20 cellular contexts compared by ENCODE assay signal in the genomic region with DNA sequence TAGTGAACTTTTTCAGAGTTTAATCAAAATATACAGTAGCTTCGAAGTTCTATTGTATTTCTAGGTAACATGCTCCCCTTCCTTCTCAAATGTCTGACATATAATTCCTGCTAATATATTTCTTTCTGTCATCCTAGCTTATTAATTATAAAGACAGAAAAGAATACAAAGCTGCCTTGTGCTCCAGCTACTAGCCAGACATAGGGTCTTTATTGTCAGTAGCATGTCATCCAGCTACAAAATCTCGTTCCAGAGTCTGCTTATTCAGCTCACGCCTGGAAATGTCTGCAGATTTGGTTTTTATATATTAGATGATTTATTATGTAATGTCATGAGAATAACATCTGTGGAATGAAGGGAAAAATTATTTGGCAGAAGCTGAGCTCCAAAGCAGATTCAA.
DNase-seq lines count a peak whose midpoint lies in the region; ATAC-seq and TF ChIP-seq lines count a peak whose summit lies in the region.
"Had no signal": no experiment of that assay in that cellular context is flagged by ENCODE, and none has a peak within 500 bp of the region (broad histone marks: within the 10 kb centered on the region; RNA-seq: fewer than 3 reads in every experiment).

No MANE protein-coding gene starts in this region.

- WGBS in SK-N-SH (ENCODE audit: low lambda C conversion rate) = 69% methylated on average over 3 of the region's 3 CpGs

- ATAC-seq in SK-N-SH treated with all-trans-retinoic acid at 6 μM for 48 hours (no peak), T-helper 17 cell (no peak)
- no peak for ATAC-seq in CD8-positive, alpha-beta T cell
- ATAC-seq: GM12878 had no signal

- no peak overlapping the region for H3K27ac ChIP-seq in SK-N-SH (ENCODE audit: low read depth in 2 of 2, low read length in 1 of 2)
- no peak overlapping the region for H3K27ac ChIP-seq in CD8-positive, alpha-beta T cell (ENCODE audit: low read depth, low read length)
- H3K27ac ChIP-seq: 22Rv1, BLaER1, GM23248 had no signal

- no peaks in the 10 kb centered on the region for H3K36me3 Mint-ChIP-seq in CD8-positive, alpha-beta T cell
- H3K36me3 Mint-ChIP-seq in T-helper 17 cell (ENCODE audit: low read depth) = no peaks in the 10 kb centered on the region
- H3K36me3 Mint-ChIP-seq: CD14-positive monocyte; CD4-positive, alpha-beta memory T cell had no signal

- H3K9me3 ChIP-seq in SK-N-SH (no peaks in the 10 kb centered on the region), T-helper 17 cell (ENCODE audit: control insufficient read depth, low read length, poor library complexity, severe bottlenecking) (no peaks in the 10 kb centered on the region)
- no peaks in the 10 kb centered on the region for H3K9me3 ChIP-seq in CD8-positive, alpha-beta T cell (ENCODE audit: low read length)
- H3K9me3 ChIP-seq: BLaER1, HAP-1 had no signal

- H3K27me3 ChIP-seq in SK-N-SH (ENCODE audit: insufficient read depth) = no peaks in the 10 kb centered on the region
- H3K27me3 ChIP-seq in CD8-positive, alpha-beta T cell (ENCODE audit: insufficient read depth, low read length) = no peaks in the 10 kb centered on the region
- H3K27me3 ChIP-seq: BLaER1 had no signal

- H3K4me1 ChIP-seq in SK-N-SH (ENCODE audit: control insufficient read depth in 1 of 2, insufficient read depth in 2 of 2, low read depth in 1 of 2, low read length in 1 of 2) = no peaks in the 10 kb centered on the region; a peak in 1 of 4 replicates
- H3K4me1 ChIP-seq in CD8-positive, alpha-beta T cell (ENCODE audit: insufficient read depth, low read length) = no peaks in the 10 kb centered on the region
- H3K4me1 ChIP-seq: BLaER1, HAP-1 had no signal

- no peak for TF ChIP-seq RAD21 in SK-N-SH (IDR thresholded peaks at IDR 0.05; ENCODE audit: low read length)

- no peak overlapping the region for H3K4me3 Mint-ChIP-seq in CD8-positive, alpha-beta T cell
- no peak overlapping the region for H3K4me3 Mint-ChIP-seq in T-helper 17 cell
- H3K4me3 Mint-ChIP-seq: CD14-positive monocyte; CD4-positive, alpha-beta memory T cell had no signal

- H3K27ac Mint-ChIP-seq in CD8-positive, alpha-beta T cell = no peak overlapping the region
- H3K27ac Mint-ChIP-seq in T-helper 17 cell = no peak overlapping the region
- H3K27ac Mint-ChIP-seq: CD14-positive monocyte; CD4-positive, alpha-beta memory T cell had no signal

- CTCF ChIA-PET in SK-N-SH (lab: Yijun Ruan, JAX) = interaction anchor here (0.6 kb wide), 1 partner anchor 1043 kb away, joined by 3 read pairs; no protein-coding TSS in a partner anchor
- CTCF ChIA-PET in CD8-positive, alpha-beta T cell (lab: Charles Lee) = no interaction called here

- POLR2A ChIA-PET in SK-N-SH (lab: Yijun Ruan, JAX) = interaction anchor here (0.7 kb wide), 1 partner anchor 107 kb away, joined by 3 read pairs; no protein-coding TSS in a partner anchor
- POLR2A ChIA-PET in CD8-positive, alpha-beta T cell (lab: Charles Lee) = no interaction called here

- no peak overlapping the region for H3K4me3 ChIP-seq in SK-N-SH (ENCODE audit: low read depth in 2 of 2, low read length in 1 of 2)
- no peak overlapping the region for H3K4me3 ChIP-seq in CD8-positive, alpha-beta T cell (ENCODE audit: low read depth, low read length)
- H3K4me3 ChIP-seq: BLaER1, GM12878, GM23248, HAP-1 had no signal

- no peaks in the 10 kb centered on the region for H3K27me3 Mint-ChIP-seq in CD8-positive, alpha-beta T cell (ENCODE audit: low read depth)
- no peaks in the 10 kb centered on the region for H3K27me3 Mint-ChIP-seq in T-helper 17 cell
- H3K27me3 Mint-ChIP-seq: CD4-positive, alpha-beta memory T cell had no signal

- peak overlapping the region; percentile 53; the same call in 1 of the 2 replicates for H2AFZ ChIP-seq in SK-N-SH (ENCODE audit: low read depth)
- H2AFZ ChIP-seq: GM23248 had no signal

- no peak for TF ChIP-seq CTCF in SK-N-SH (IDR thresholded peaks at IDR 0.05)
- no peak for TF ChIP-seq CTCF in CD8-positive, alpha-beta T cell (IDR thresholded peaks at IDR 0.05)

- peaks cover 16% of the 10 kb centered on the region for H3K9me3 Mint-ChIP-seq in CD8-positive, alpha-beta T cell

- H3K4me1 Mint-ChIP-seq in CD8-positive, alpha-beta T cell (ENCODE audit: low read depth) = no peaks in the 10 kb centered on the region
- no peaks in the 10 kb centered on the region for H3K4me1 Mint-ChIP-seq in T-helper 17 cell
- H3K4me1 Mint-ChIP-seq: CD14-positive monocyte; CD4-positive, alpha-beta memory T cell had no signal

- H4K20me1 ChIP-seq in SK-N-SH (ENCODE audit: insufficient read depth) = no peaks in the 10 kb centered on the region
- H4K20me1 ChIP-seq: BLaER1 had no signal

- no peak for TF ChIP-seq EP300 in SK-N-SH (IDR thresholded peaks at IDR 0.05; ENCODE audit: borderline replicate concordance in 1 of 2, low read depth in 1 of 2, low read length in 1 of 2)

- H3K36me3 ChIP-seq in SK-N-SH (replicated peaks in 1 of 2; ENCODE audit: control insufficient read depth in 1 of 2, insufficient read depth in 2 of 2, low read length in 1 of 2) = no peaks in the 10 kb centered on the region
- H3K36me3 ChIP-seq in CD8-positive, alpha-beta T cell (ENCODE audit: insufficient read depth, low read length) = no peaks in the 10 kb centered on the region
- H3K36me3 ChIP-seq: BLaER1, HAP-1 had no signal

- no peak overlapping the region for H3K9ac ChIP-seq in SK-N-SH
- H3K9ac ChIP-seq: BLaER1, GM23248 had no signal

- DNase-seq in SK-N-SH (no peak), RPMI7951 (ENCODE audit: low read depth) (peak; percentile 32), globus pallidus (ENCODE audit: low spot score) (peak; percentile 5), NCI-H526 treated with DMSO at 0.1 percent for 48 hours (lab: John Stamatoyannopoulos, UW) (no peak), T-helper 17 cell (no peak), NCI-H510A (lab: John Stamatoyannopoulos, UW) (no peak)
- no peak for DNase-seq in CD8-positive, alpha-beta T cell
- DNase-seq: CD4-positive, alpha-beta memory T cell; COR-L47; DMS 273 treated with DMSO at 0.1 percent for 48 hours; DMS53; DND-41; EL; GM23248 had no signal

- H3K4me2 ChIP-seq in SK-N-SH = no peak overlapping the region
- H3K4me2 ChIP-seq: BLaER1 had no signal

- H3K9me2 ChIP-seq in SK-N-SH = no peaks in the 10 kb centered on the region; the same call in 1 of the 2 replicates

- H3F3A ChIP-seq in SK-N-SH (replicated peaks; ENCODE audit: insufficient read depth) = no peaks in the 10 kb centered on the region

- intact Hi-C loops in CD8-positive, alpha-beta T cell (cut with DNase I, micrococcal nuclease) = no loop called here

- H3K79me2 ChIP-seq in SK-N-SH (ENCODE audit: insufficient read depth) = no peaks in the 10 kb centered on the region

TF ChIP-seq in SK-N-SH, 30 proteins besides CTCF, POLR2A, EP300 and RAD21 (continues in another document):
- no peak for TF ChIP-seq GABPA (IDR thresholded peaks at IDR 0.05; ENCODE audit: low read depth)
- TF ChIP-seq, protein P1, sequence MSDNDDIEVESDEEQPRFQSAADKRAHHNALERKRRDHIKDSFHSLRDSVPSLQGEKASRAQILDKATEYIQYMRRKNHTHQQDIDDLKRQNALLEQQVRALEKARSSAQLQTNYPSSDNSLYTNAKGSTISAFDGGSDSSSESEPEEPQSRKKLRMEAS (IDR thresholded peaks at IDR 0.05; ENCODE audit: low read depth) = no peak
- no peak for TF ChIP-seq RCOR1 (IDR thresholded peaks at IDR 0.05; ENCODE audit: low read length)
- no peak for TF ChIP-seq EZH2phosphoT487 (IDR thresholded peaks at IDR 0.05; ENCODE audit: borderline replicate concordance, low read depth)
- TF ChIP-seq, protein P2, sequence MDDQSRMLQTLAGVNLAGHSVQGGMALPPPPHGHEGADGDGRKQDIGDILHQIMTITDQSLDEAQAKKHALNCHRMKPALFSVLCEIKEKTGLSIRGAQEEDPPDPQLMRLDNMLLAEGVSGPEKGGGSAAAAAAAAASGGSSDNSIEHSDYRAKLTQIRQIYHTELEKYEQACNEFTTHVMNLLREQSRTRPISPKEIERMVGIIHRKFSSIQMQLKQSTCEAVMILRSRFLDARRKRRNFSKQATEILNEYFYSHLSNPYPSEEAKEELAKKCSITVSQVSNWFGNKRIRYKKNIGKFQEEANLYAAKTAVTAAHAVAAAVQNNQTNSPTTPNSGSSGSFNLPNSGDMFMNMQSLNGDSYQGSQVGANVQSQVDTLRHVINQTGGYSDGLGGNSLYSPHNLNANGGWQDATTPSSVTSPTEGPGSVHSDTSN (IDR thresholded peaks at IDR 0.05) = no peak
- TF ChIP-seq TCF12 (IDR thresholded peaks at IDR 0.05) = no peak
- no peak for TF ChIP-seq SIN3A (IDR thresholded peaks at IDR 0.05; ENCODE audit: borderline replicate concordance, low read depth, low read length)
- no peak for TF ChIP-seq YY1 (IDR thresholded peaks at IDR 0.05; ENCODE audit: low read depth)
- no peak for TF ChIP-seq RXRA (IDR thresholded peaks at IDR 0.05; ENCODE audit: borderline replicate concordance, low read depth)
- no peak for TF ChIP-seq ELF1 (IDR thresholded peaks at IDR 0.05)

TF ChIP-seq in SK-N-SH treated with all-trans-retinoic acid at 6 μM for 48 hours, 23 proteins besides CTCF, POLR2A, EP300 and RAD21 (continues in another document):
- TF ChIP-seq ZNF70 (CRISPR knock-in tag; IDR thresholded peaks at IDR 0.05) (no peak), OSR1 (CRISPR knock-in tag; IDR thresholded peaks at IDR 0.05) (no peak), ZC3H10 (CRISPR knock-in tag; IDR thresholded peaks at IDR 0.05) (no peak), ESRRG (CRISPR knock-in tag; IDR thresholded peaks at IDR 0.05) (no peak), ISL1 (CRISPR knock-in tag; IDR thresholded peaks at IDR 0.05) (no peak), CSDC2 (CRISPR knock-in tag; IDR thresholded peaks at IDR 0.05) (no peak), TOX (CRISPR knock-in tag; IDR thresholded peaks at IDR 0.05; ENCODE audit: borderline replicate concordance) (no peak)
- TF ChIP-seq, protein P3, sequence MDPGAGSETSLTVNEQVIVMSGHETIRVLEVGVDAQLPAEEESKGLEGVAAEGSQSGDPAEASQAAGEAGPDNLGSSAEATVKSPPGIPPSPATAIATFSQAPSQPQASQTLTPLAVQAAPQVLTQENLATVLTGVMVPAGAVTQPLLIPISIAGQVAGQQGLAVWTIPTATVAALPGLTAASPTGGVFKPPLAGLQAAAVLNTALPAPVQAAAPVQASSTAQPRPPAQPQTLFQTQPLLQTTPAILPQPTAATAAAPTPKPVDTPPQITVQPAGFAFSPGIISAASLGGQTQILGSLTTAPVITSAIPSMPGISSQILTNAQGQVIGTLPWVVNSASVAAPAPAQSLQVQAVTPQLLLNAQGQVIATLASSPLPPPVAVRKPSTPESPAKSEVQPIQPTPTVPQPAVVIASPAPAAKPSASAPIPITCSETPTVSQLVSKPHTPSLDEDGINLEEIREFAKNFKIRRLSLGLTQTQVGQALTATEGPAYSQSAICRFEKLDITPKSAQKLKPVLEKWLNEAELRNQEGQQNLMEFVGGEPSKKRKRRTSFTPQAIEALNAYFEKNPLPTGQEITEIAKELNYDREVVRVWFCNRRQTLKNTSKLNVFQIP (CRISPR knock-in tag; IDR thresholded peaks at IDR 0.05; ENCODE audit: borderline replicate concordance, low read depth) = no peak

Comparison
In these comparisons a context has a peak if more than half of its experiments do, and no peak if none do; other contexts are left out.
1. DNase-seq: peak in RPMI7951 (single experiment) and globus pallidus (single experiment); none in SK-N-SH (single experiment), NCI-H526 treated with DMSO at 0.1 percent for 48 hours (single experiment), CD8-positive, alpha-beta T cell (0 of 7), T-helper 17 cell (0 of 3) and NCI-H510A (single experiment).